In the genomic region with DNA sequence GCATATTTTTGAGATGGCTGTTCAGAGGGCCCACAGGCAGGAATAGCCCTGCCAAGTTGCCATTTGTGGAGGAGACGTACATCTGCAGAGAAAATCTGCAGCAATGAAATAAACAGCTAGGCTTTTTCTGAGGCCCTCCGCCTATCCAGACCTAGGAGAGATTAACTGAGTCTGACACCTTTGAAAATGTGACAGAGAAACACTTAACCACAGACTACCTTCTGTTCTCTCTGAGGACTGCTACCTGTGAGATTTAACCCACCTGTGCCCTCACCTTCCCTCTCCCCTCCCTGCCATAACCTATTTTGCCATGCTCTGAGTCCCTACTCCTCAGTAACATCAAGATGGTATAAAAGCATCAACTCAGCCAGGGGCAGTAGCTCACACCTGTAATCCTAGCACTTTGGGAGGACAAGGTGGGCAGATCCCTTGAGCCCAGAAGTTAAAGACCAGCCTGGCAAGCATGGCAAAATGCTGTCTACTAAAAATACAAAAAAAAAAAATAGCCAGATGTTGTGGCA, we compare ENCODE assay signal across 2 cellular contexts.
TF ChIP-seq lines count a peak whose summit lies in the region.

No MANE protein-coding gene starts in this region.

TF ChIP-seq in A549, 52 proteins besides CTCF, POLR2A, EP300 and RAD21 (continued from another document):
- TF ChIP-seq GATA3 (IDR thresholded peaks at IDR 0.05; ENCODE audit: borderline replicate concordance) (no peak), TFCP2L1 (CRISPR knock-in tag; IDR thresholded peaks at IDR 0.05) (no peak), HOXB5 (CRISPR knock-in tag; IDR thresholded peaks at IDR 0.05) (no peak), HEYL (CRISPR knock-in tag; IDR thresholded peaks at IDR 0.05) (no peak), FOSL2 (IDR thresholded peaks at IDR 0.05) (no peak), FOSL2 (CRISPR knock-in tag; IDR thresholded peaks at IDR 0.05) (no peak), CBX8 (IDR thresholded peaks at IDR 0.05) (no peak), TP53 (CRISPR knock-in tag; IDR thresholded peaks at IDR 0.05) (no peak), CHD4 (IDR thresholded peaks at IDR 0.05; ENCODE audit: borderline replicate concordance) (no peak)
- TF ChIP-seq, protein P1, sequence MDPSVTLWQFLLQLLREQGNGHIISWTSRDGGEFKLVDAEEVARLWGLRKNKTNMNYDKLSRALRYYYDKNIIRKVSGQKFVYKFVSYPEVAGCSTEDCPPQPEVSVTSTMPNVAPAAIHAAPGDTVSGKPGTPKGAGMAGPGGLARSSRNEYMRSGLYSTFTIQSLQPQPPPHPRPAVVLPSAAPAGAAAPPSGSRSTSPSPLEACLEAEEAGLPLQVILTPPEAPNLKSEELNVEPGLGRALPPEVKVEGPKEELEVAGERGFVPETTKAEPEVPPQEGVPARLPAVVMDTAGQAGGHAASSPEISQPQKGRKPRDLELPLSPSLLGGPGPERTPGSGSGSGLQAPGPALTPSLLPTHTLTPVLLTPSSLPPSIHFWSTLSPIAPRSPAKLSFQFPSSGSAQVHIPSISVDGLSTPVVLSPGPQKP (IDR thresholded peaks at IDR 0.05; ENCODE audit: low read depth, low read length), result no peak
- TF ChIP-seq, protein P2, sequence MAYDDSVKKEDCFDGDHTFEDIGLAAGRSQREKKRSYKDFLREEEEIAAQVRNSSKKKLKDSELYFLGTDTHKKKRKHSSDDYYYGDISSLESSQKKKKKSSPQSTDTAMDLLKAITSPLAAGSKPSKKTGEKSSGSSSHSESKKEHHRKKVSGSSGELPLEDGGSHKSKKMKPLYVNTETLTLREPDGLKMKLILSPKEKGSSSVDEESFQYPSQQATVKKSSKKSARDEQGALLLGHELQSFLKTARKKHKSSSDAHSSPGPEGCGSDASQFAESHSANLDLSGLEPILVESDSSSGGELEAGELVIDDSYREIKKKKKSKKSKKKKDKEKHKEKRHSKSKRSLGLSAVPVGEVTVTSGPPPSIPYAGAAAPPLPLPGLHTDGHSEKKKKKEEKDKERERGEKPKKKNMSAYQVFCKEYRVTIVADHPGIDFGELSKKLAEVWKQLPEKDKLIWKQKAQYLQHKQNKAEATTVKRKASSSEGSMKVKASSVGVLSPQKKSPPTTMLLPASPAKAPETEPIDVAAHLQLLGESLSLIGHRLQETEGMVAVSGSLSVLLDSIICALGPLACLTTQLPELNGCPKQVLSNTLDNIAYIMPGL (CRISPR knock-in tag; IDR thresholded peaks at IDR 0.05; ENCODE audit: borderline replicate concordance), result no peak
- TF ChIP-seq, protein P3, sequence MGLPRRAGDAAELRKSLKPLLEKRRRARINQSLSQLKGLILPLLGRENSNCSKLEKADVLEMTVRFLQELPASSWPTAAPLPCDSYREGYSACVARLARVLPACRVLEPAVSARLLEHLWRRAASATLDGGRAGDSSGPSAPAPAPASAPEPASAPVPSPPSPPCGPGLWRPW (IDR thresholded peaks at IDR 0.05), result no peak

TF ChIP-seq in WTC11, 78 proteins besides CTCF, POLR2A, EP300 and RAD21:
- TF ChIP-seq, protein P4, sequence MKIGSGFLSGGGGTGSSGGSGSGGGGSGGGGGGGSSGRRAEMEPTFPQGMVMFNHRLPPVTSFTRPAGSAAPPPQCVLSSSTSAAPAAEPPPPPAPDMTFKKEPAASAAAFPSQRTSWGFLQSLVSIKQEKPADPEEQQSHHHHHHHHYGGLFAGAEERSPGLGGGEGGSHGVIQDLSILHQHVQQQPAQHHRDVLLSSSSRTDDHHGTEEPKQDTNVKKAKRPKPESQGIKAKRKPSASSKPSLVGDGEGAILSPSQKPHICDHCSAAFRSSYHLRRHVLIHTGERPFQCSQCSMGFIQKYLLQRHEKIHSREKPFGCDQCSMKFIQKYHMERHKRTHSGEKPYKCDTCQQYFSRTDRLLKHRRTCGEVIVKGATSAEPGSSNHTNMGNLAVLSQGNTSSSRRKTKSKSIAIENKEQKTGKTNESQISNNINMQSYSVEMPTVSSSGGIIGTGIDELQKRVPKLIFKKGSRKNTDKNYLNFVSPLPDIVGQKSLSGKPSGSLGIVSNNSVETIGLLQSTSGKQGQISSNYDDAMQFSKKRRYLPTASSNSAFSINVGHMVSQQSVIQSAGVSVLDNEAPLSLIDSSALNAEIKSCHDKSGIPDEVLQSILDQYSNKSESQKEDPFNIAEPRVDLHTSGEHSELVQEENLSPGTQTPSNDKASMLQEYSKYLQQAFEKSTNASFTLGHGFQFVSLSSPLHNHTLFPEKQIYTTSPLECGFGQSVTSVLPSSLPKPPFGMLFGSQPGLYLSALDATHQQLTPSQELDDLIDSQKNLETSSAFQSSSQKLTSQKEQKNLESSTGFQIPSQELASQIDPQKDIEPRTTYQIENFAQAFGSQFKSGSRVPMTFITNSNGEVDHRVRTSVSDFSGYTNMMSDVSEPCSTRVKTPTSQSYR (CRISPR knock-in tag; IDR thresholded peaks at IDR 0.05), result no peak
- TF ChIP-seq ZNF317 (CRISPR knock-in tag; IDR thresholded peaks at IDR 0.05; ENCODE audit: borderline replicate concordance, low read depth), result no peak
- TF ChIP-seq, protein P5, sequence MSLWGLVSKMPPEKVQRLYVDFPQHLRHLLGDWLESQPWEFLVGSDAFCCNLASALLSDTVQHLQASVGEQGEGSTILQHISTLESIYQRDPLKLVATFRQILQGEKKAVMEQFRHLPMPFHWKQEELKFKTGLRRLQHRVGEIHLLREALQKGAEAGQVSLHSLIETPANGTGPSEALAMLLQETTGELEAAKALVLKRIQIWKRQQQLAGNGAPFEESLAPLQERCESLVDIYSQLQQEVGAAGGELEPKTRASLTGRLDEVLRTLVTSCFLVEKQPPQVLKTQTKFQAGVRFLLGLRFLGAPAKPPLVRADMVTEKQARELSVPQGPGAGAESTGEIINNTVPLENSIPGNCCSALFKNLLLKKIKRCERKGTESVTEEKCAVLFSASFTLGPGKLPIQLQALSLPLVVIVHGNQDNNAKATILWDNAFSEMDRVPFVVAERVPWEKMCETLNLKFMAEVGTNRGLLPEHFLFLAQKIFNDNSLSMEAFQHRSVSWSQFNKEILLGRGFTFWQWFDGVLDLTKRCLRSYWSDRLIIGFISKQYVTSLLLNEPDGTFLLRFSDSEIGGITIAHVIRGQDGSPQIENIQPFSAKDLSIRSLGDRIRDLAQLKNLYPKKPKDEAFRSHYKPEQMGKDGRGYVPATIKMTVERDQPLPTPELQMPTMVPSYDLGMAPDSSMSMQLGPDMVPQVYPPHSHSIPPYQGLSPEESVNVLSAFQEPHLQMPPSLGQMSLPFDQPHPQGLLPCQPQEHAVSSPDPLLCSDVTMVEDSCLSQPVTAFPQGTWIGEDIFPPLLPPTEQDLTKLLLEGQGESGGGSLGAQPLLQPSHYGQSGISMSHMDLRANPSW (CRISPR knock-in tag; conservative IDR thresholded peaks at IDR 0.05; ENCODE audit: low read depth), result no peak
- no peak for TF ChIP-seq ELF4 (CRISPR knock-in tag; IDR thresholded peaks at IDR 0.05; ENCODE audit: low read depth)
- TF ChIP-seq, protein P6, sequence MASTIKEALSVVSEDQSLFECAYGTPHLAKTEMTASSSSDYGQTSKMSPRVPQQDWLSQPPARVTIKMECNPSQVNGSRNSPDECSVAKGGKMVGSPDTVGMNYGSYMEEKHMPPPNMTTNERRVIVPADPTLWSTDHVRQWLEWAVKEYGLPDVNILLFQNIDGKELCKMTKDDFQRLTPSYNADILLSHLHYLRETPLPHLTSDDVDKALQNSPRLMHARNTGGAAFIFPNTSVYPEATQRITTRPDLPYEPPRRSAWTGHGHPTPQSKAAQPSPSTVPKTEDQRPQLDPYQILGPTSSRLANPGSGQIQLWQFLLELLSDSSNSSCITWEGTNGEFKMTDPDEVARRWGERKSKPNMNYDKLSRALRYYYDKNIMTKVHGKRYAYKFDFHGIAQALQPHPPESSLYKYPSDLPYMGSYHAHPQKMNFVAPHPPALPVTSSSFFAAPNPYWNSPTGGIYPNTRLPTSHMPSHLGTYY (CRISPR knock-in tag; IDR thresholded peaks at IDR 0.05), result no peak
